1 cellular context compared by ENCODE assay signal in the genomic region with DNA sequence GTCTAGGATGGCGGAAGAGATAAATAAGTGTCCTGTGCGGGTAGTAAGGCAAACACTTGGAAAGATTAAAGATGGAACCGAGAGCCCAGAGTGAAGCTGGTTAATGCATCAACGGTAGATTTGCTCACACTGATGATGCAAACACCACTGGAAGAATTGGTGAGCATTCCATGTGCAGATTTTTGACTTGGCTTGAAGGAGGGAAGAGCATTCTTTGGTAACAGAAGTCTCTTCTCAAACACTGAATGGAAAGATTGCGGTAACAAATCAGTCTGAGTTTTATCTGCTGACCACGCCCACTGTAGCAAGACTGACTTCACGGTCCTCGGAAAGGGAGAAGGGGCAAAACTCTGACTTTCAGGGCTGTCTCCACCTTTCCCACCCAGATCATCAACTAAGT.
TF ChIP-seq lines count a peak whose summit lies in the region.

No MANE protein-coding gene starts in this region.

TF ChIP-seq in IMR-90, 13 proteins besides CTCF, POLR2A, EP300 and RAD21 (continued from another document):
- no peak for TF ChIP-seq MXI1 (IDR thresholded peaks at IDR 0.05; ENCODE audit: borderline replicate concordance, low read depth, low read length)
- no peak for TF ChIP-seq NFE2L2 (IDR thresholded peaks at IDR 0.05; ENCODE audit: low read depth, low read length)
- TF ChIP-seq FOS (IDR thresholded peaks at IDR 0.05; ENCODE audit: low read depth, low read length) = no peak
